ENCODE assay signal across 9 cellular contexts in genomic region chr2:221104391-221104811, GRCh38.
DNase-seq lines count a peak whose midpoint lies in the region; ATAC-seq and TF ChIP-seq lines count a peak whose summit lies in the region.
"Had no signal": no experiment of that assay in that cellular context is flagged by ENCODE, and none has a peak within 500 bp of the region (broad histone marks: within the 10 kb centered on the region; RNA-seq: fewer than 3 reads in every experiment).

No MANE protein-coding gene starts in this region.

- no peaks in the 10 kb centered on the region for H3K4me1 ChIP-seq in mesodermal cell (ENCODE audit: control insufficient read depth, insufficient read depth, low read length, poor library complexity, severe bottlenecking)

- peak; percentile 44 for TF ChIP-seq CTCF in AG04450 (IDR thresholded peaks at IDR 0.05; ENCODE audit: low read depth, low read length)

- DNase-seq in AG04450 (ENCODE audit: low read depth, low spot score) (no peak), cerebellum (ENCODE audit: low spot score) (peak; percentile 30)
- no peak for DNase-seq in stimulated activated naive CD4-positive, alpha-beta T cell treated with Interleukin-2 at 50 U/mL for 16 hours (lab: John Stamatoyannopoulos, UW)

- ATAC-seq in HG03460 (IDR thresholded peaks at IDR 0.05; ENCODE audit: unreplicated experiment) (peak; percentile 52), HG03135 (IDR thresholded peaks at IDR 0.05; ENCODE audit: unreplicated experiment) (no peak), GM18502 (IDR thresholded peaks at IDR 0.05; ENCODE audit: poor library complexity, unreplicated experiment) (no peak), GM18858 (IDR thresholded peaks at IDR 0.05; ENCODE audit: unreplicated experiment) (no peak)

- H3K36me3 ChIP-seq in mesodermal cell (ENCODE audit: control insufficient read depth, insufficient read depth, low read length): no peaks in the 10 kb centered on the region

- no peak overlapping the region for H3K27ac ChIP-seq in AG04450 (ENCODE audit: low read depth, low read length)
- H3K27ac ChIP-seq in mesodermal cell (ENCODE audit: low read depth, low read length, severe bottlenecking): peak overlapping the region; percentile 65
- H3K27ac ChIP-seq: SK-N-MC had no signal

- POLR2A ChIA-PET in AG04450 (lab: Yijun Ruan, JAX): no interaction called here

- CTCF ChIA-PET in AG04450 (lab: Charles Lee): interaction anchor here (0.6 to 0.7 kb wide), 2 partner anchors 10 to 921 kb away, joined by 3 to 6 read pairs; no protein-coding TSS in a partner anchor

- no peaks in the 10 kb centered on the region; the same call in 1 of the 2 replicates for H3K9me3 ChIP-seq in AG04450 (ENCODE audit: control insufficient read depth, insufficient read depth, low read length)
- H3K9me3 ChIP-seq in mesodermal cell (ENCODE audit: control insufficient read depth, low read length): no peaks in the 10 kb centered on the region

- 74 to 83% methylated on average over 11 to 12 of the region's 12 CpGs for WGBS in mesodermal cell (ENCODE audit: insufficient coverage in 2 of 2), 2 experiments

- no peaks in the 10 kb centered on the region for H3K27me3 ChIP-seq in AG04450 (ENCODE audit: control insufficient read depth, insufficient read depth, low read length)

- H3K4me3 ChIP-seq in AG04450 (ENCODE audit: low read depth, low read length) (no peak overlapping the region), mesodermal cell (ENCODE audit: extremely low read depth, insufficient read depth, low read length, poor library complexity, severe bottlenecking) (no peak overlapping the region)
- H3K4me3 ChIP-seq: SK-N-MC had no signal
